In genomic region chr12:34204830-34205285, GRCh38 we compare ENCODE assay signal across 21 cellular contexts.
"Had no signal": no experiment of that assay in that cellular context is flagged by ENCODE, and none has a peak within 500 bp of the region (broad histone marks: within the 10 kb centered on the region; RNA-seq: fewer than 3 reads in every experiment).

No MANE protein-coding gene starts in this region.

- H3K27me3 ChIP-seq: colonic mucosa, esophagus squamous epithelium, gastrocnemius medialis, sigmoid colon, upper lobe of right lung had no signal

- H3K27me3 Mint-ChIP-seq: activated CD4-positive, alpha-beta memory T cell treated with anti-CD3 and anti-CD28 coated beads for 36 hours; activated CD4-positive, alpha-beta T cell treated with anti-CD3 and anti-CD28 coated beads for 36 hours had no signal

- H3K9me3 ChIP-seq: colonic mucosa, gastrocnemius medialis, left ventricle myocardium inferior, upper lobe of right lung had no signal

- H3K4me1 ChIP-seq: colonic mucosa, esophagus squamous epithelium, gastrocnemius medialis, left ventricle myocardium inferior, sigmoid colon, upper lobe of right lung had no signal

- H3K27ac Mint-ChIP-seq: activated CD4-positive, alpha-beta memory T cell treated with anti-CD3 and anti-CD28 coated beads for 36 hours; activated CD4-positive, alpha-beta T cell treated with anti-CD3 and anti-CD28 coated beads for 36 hours; activated naive CD4-positive, alpha-beta T cell treated with anti-CD3 and anti-CD28 coated beads for 36 hours; T-helper 1 cell treated with Interleukin-12 subunit alpha and Interleukin-12 subunit beta and Interleukin-4 antibody, amounts not matched to agents 30 μg/mL and 1 μg/mL, for 36 hours; WTC11 had no signal

- H3K36me3 ChIP-seq: colonic mucosa, esophagus squamous epithelium, gastrocnemius medialis, left ventricle myocardium inferior, sigmoid colon, upper lobe of right lung had no signal

- H3K9me3 Mint-ChIP-seq: activated CD4-positive, alpha-beta memory T cell treated with anti-CD3 and anti-CD28 coated beads for 36 hours; activated naive CD4-positive, alpha-beta T cell treated with anti-CD3 and anti-CD28 coated beads for 36 hours; T-helper 1 cell treated with Interleukin-12 subunit alpha and Interleukin-12 subunit beta and Interleukin-4 antibody, amounts not matched to agents 30 μg/mL and 1 μg/mL, for 36 hours had no signal

- H3K36me3 Mint-ChIP-seq: activated CD4-positive, alpha-beta memory T cell treated with anti-CD3 and anti-CD28 coated beads for 36 hours had no signal

- H3K4me3 Mint-ChIP-seq: activated CD4-positive, alpha-beta memory T cell treated with anti-CD3 and anti-CD28 coated beads for 36 hours; activated CD4-positive, alpha-beta T cell treated with anti-CD3 and anti-CD28 coated beads for 36 hours; activated naive CD4-positive, alpha-beta T cell treated with anti-CD3 and anti-CD28 coated beads for 36 hours; T-helper 1 cell treated with Interleukin-12 subunit alpha and Interleukin-12 subunit beta and Interleukin-4 antibody, amounts not matched to agents 30 μg/mL and 1 μg/mL, for 36 hours; WTC11 had no signal

- H3K4me1 Mint-ChIP-seq: activated CD4-positive, alpha-beta T cell treated with anti-CD3 and anti-CD28 coated beads for 36 hours; WTC11 had no signal

- DNase-seq: activated CD4-positive, alpha-beta memory T cell treated with anti-CD3 and anti-CD28 coated beads for 36 hours; activated CD4-positive, alpha-beta T cell treated with anti-CD3 and anti-CD28 coated beads for 36 hours; activated naive CD4-positive, alpha-beta T cell treated with anti-CD3 and anti-CD28 coated beads for 36 hours; activated T-cell treated with anti-CD3 and anti-CD28 coated beads, Interleukin-2, amount 50 U/mL, for 48 hours; amygdala; colonic mucosa; esophagus squamous epithelium; gastrocnemius medialis; hippocampal formation; kidney glomerular epithelial cell; left ventricle myocardium inferior; nucleus accumbens; posterior cingulate gyrus; sigmoid colon; stimulated activated CD4-positive, alpha-beta T cell treated with anti-CD3 and anti-CD28 coated beads, Interleukin-15, amount 100 ng/mL, for 24 hours; stimulated activated naive CD4-positive, alpha-beta T cell; T1000; upper lobe of right lung had no signal

- H3K4me2 ChIP-seq: smooth muscle cell had no signal

- ATAC-seq: activated CD4-positive, alpha-beta T cell treated with anti-CD3 and anti-CD28 coated beads for 36 hours; gastrocnemius medialis; upper lobe of right lung; WTC11 had no signal

- H3K27ac ChIP-seq: colonic mucosa, esophagus squamous epithelium, gastrocnemius medialis, left ventricle myocardium inferior, sigmoid colon, upper lobe of right lung had no signal

- H3K4me3 ChIP-seq: colonic mucosa, esophagus squamous epithelium, gastrocnemius medialis, left ventricle myocardium inferior, sigmoid colon, smooth muscle cell, upper lobe of right lung had no signal
